9 cellular contexts compared by ENCODE assay signal in the genomic region with DNA sequence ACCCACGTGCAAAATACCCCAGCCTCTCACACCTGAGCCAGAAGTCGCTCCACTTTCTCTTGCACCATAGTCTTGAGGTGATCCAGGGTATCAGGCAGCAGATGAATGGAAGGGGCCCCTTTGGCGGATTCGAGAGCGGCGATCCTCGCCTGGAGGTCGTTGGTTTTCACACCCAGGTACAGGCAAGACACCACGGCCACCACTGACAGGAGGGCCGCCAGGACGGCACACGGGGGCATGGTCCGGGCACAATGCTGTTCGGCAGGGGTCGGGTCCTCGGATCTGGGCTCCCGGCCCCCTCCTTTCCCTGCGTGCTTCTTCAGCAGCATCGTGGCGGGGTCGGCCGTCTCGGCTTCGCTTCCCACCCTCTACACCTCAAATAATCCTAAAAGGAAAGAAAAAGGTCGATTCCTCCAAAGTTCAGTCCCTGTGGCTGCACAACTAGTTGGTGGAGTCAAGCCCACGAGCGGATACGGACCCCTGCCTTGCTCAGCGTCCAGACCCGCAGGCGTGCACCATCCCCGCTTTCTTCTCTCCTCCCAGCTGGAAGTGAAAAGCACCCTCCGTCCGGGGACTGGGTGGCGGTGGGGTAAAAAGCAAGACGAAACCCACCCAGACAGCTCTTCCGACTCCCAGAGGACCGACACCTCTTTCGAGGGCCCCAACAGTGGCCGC. TPM values are rescaled to one million over a fixed set of nuclear protein-coding genes. Genes with fewer than 3 reads are reported as not detected.
DNase-seq lines count a peak whose midpoint lies in the region; ATAC-seq, FAIRE-seq and TF ChIP-seq lines count a peak whose summit lies in the region.
"Had no signal": no experiment of that assay in that cellular context is flagged by ENCODE, and none has a peak within 500 bp of the region (broad histone marks: within the 10 kb centered on the region; RNA-seq: fewer than 3 reads in every experiment).

No MANE protein-coding gene starts in this region.

- BruUV-seq in IMR-90 (replicated peaks; lab: Mats Ljungman, UMichigan): no TSS peak
- BruUV-seq in Calu3 (replicated peaks; lab: Mats Ljungman, UMichigan): no TSS peak

- in situ Hi-C loops in IMR-90 (cut with MboI; ENCODE audit: low sequenced_read_pairs) (no loop called here), ACHN (cut with HindIII; ENCODE audit: low pct_ligation_motif_present, low pct_unique_long_range_greater_than_20kb, low sequenced_read_pairs) (no loop called here)

- H2AK5ac ChIP-seq in IMR-90 (ENCODE audit: low read depth, low read length): no peak overlapping the region

- H2BK15ac ChIP-seq in IMR-90 (ENCODE audit: low read depth, low read length): no peak overlapping the region

- FAIRE-seq in A549 (lab: Jason Lieb, UNC): no peak
- FAIRE-seq: islet of Langerhans had no signal

- H4K20me1 ChIP-seq in IMR-90 (ENCODE audit: insufficient read depth, low read length): no peaks in the 10 kb centered on the region

- no peak overlapping the region for H3K14ac ChIP-seq in IMR-90 (replicated peaks; ENCODE audit: low read depth, low read length)

- H3K4me2 ChIP-seq in A549: peak overlapping the region; percentile 87
- H3K4me2 ChIP-seq in IMR-90 (ENCODE audit: low read depth, low read length): peak overlapping the region; percentile 81

- no peak overlapping the region for H4K91ac ChIP-seq in IMR-90 (ENCODE audit: insufficient read depth, low read depth, low read length)

- H3K36me3 ChIP-seq in IMR-90 (ENCODE audit: control insufficient read depth, insufficient read depth, low read length) (no peaks in the 10 kb centered on the region), mucosa of stomach (ENCODE audit: control insufficient read depth, insufficient read depth, low read length) (no peaks in the 10 kb centered on the region)

- TF ChIP-seq RAD21 in A549 (conservative IDR thresholded peaks at IDR 0.05 in 1 of 2, IDR thresholded peaks at IDR 0.05 in 1 of 2): no peak
- no peak for TF ChIP-seq RAD21 in IMR-90 (IDR thresholded peaks at IDR 0.05; ENCODE audit: low read length)

- no peak overlapping the region for H3K4ac ChIP-seq in IMR-90 (ENCODE audit: low read depth, low read length)

- H3K4me1 ChIP-seq in A549 (peaks cover 11% of the 10 kb centered on the region; the same call in 1 of the 3 replicates), IMR-90 (ENCODE audit: control insufficient read depth, insufficient read depth, low read length) (no peaks in the 10 kb centered on the region), mucosa of stomach (ENCODE audit: control insufficient read depth, insufficient read depth, low read length) (peaks cover 11% of the 10 kb centered on the region)

- no peak for TF ChIP-seq EP300 in A549 (IDR thresholded peaks at IDR 0.05)

- no peaks in the 10 kb centered on the region for H3K9me1 ChIP-seq in IMR-90 (ENCODE audit: insufficient read depth, low read length)

- H3K27ac ChIP-seq in A549 (no peak overlapping the region), IMR-90 (ENCODE audit: insufficient read depth, low read length) (no peak overlapping the region)

- peak in 1 of 2 experiments; percentile 38; a peak in 2 of 6 replicates for ATAC-seq in A549
- peak; percentile 16 for ATAC-seq in IMR-90 (ENCODE audit: low read depth)

- H3K9me3 ChIP-seq in A549 (no peaks in the 10 kb centered on the region), IMR-90 (ENCODE audit: control insufficient read depth, insufficient read depth, low read length) (peaks cover 5% of the 10 kb centered on the region; the same call in 1 of the 2 replicates), mucosa of stomach (ENCODE audit: control insufficient read depth, low read length) (no peaks in the 10 kb centered on the region)

- TF ChIP-seq POLR2A in A549 (IDR thresholded peaks at IDR 0.05; ENCODE audit: low read length) (no peak), IMR-90 (IDR thresholded peaks at IDR 0.05; ENCODE audit: low read depth, low read length) (no peak)

- DNase-seq in A549 (ENCODE audit: low read depth in 1 of 2, low spot score in 1 of 2) (no peak), IMR-90 (no peak), ecto neural progenitor cell (ENCODE audit: low spot score) (peak; percentile 57), ACHN (no peak), NCI-H2227 (lab: John Stamatoyannopoulos, UW; ENCODE audit: unreplicated experiment) (no peak), Calu3 (no peak), SIG-M5 (lab: John Stamatoyannopoulos, UW) (no peak)

- POLR2A ChIA-PET in A549 (lab: Yijun Ruan, JAX) (no interaction called here), IMR-90 (lab: Charles Lee; ENCODE audit: unreplicated experiment) (no interaction called here)

- dilution Hi-C loops in IMR-90 (cut with HindIII; ENCODE audit: low sequenced_read_pairs, unreplicated experiment): no loop called here

- no peaks in the 10 kb centered on the region for H3K36me3 Mint-ChIP-seq in Calu3 (ENCODE audit: insufficient read depth, unreplicated experiment)

- H3K4me1 Mint-ChIP-seq in Calu3 (ENCODE audit: low read depth, unreplicated experiment): peaks cover 7% of the 10 kb centered on the region

- H3K27ac Mint-ChIP-seq in Calu3 (ENCODE audit: unreplicated experiment): no peak overlapping the region

- H4K8ac ChIP-seq in IMR-90 (ENCODE audit: low read depth in 2 of 2, low read length in 2 of 2): no peak overlapping the region

- H3K4me3 ChIP-seq in A549 (peak overlapping the region; percentile 44), IMR-90 (ENCODE audit: insufficient read depth, low read depth, low read length) (peak overlapping the region; percentile 44; the same call in 1 of the 2 replicates), mucosa of stomach (ENCODE audit: low read length) (peak overlapping the region; percentile 28)

- peaks cover 3% of the 10 kb centered on the region for H3K9me3 Mint-ChIP-seq in Calu3 (ENCODE audit: low read depth, unreplicated experiment)

- no peak overlapping the region for H3K4me3 Mint-ChIP-seq in Calu3 (ENCODE audit: low read depth, unreplicated experiment)

- peaks cover 36% of the 10 kb centered on the region for H3K27me3 ChIP-seq in IMR-90 (ENCODE audit: control insufficient read depth, insufficient read depth, low read length)
- H3K27me3 ChIP-seq in mucosa of stomach (ENCODE audit: control insufficient read depth, insufficient read depth, low read length): peaks cover 49% of the 10 kb centered on the region

- no peak overlapping the region; the same call in 1 of the 2 replicates for H3K23ac ChIP-seq in IMR-90 (ENCODE audit: low read depth, low read length)

- H3K27me3 Mint-ChIP-seq in Calu3 (ENCODE audit: unreplicated experiment): peaks cover 21% of the 10 kb centered on the region

- no peak overlapping the region for H4K5ac ChIP-seq in IMR-90 (ENCODE audit: low read depth, low read length)

- H3K79me1 ChIP-seq in IMR-90 (ENCODE audit: low read depth in 1 of 2, low read length in 2 of 2): no peaks in the 10 kb centered on the region

- intact Hi-C loops in IMR-90 (cut with micrococcal nuclease) (no loop called here), Calu3 (cut with micrococcal nuclease; ENCODE audit: unreplicated experiment) (no loop called here)

- no peak overlapping the region for H2AK9ac ChIP-seq in IMR-90 (replicated peaks; ENCODE audit: low read depth, low read length, poor library complexity)

- H2BK20ac ChIP-seq in IMR-90 (ENCODE audit: low read depth, low read length): no peak overlapping the region

- WGBS in A549 (ENCODE audit: missing lambda C conversion rate): 26% methylated on average over 34 of the region's 40 CpGs
- 3% methylated on average over 5 of the region's 40 CpGs; no CpG with 5 or more reads in 1 of the 2 experiments for WGBS in IMR-90 (ENCODE audit: extremely low coverage in 2 of 2, insufficient read length in 1 of 2), 2 experiments

- no peak overlapping the region for H2BK5ac ChIP-seq in IMR-90 (ENCODE audit: low read depth, low read length, poor library complexity, severe bottlenecking)

- H3K9ac ChIP-seq in IMR-90 (ENCODE audit: low read depth, low read length) (no peak overlapping the region), mucosa of stomach (ENCODE audit: low read length) (no peak overlapping the region)

- no peak overlapping the region for H3K18ac ChIP-seq in IMR-90 (ENCODE audit: low read depth, low read length)

- no peak overlapping the region for H2BK120ac ChIP-seq in IMR-90 (ENCODE audit: low read depth, low read length)

- CTCF ChIA-PET in A549 (lab: Yijun Ruan, JAX): no interaction called here
- CTCF ChIA-PET in IMR-90 (lab: Yijun Ruan, JAX): no interaction called here
- CTCF ChIA-PET in Calu3 (lab: Charles Lee): no interaction called here

- TF ChIP-seq CTCF in A549 (IDR thresholded peaks at IDR 0.05) (no peak), IMR-90 (conservative IDR thresholded peaks at IDR 0.05; ENCODE audit: low read depth, low read length) (no peak), Calu3 (IDR thresholded peaks at IDR 0.05; ENCODE audit: unreplicated experiment) (no peak)

- no peak overlapping the region for H3K56ac ChIP-seq in IMR-90 (ENCODE audit: extremely low read depth, insufficient read depth, low read length)

- H2AFZ ChIP-seq in IMR-90 (replicated peaks; ENCODE audit: low read length, poor library complexity): peak overlapping the region; percentile 77

TF ChIP-seq in A549, 52 proteins besides CTCF, POLR2A, EP300 and RAD21 (continues in another document):
- no peak for TF ChIP-seq ESRRA (IDR thresholded peaks at IDR 0.05; ENCODE audit: borderline replicate concordance, low read length)

TF ChIP-seq in IMR-90, 13 proteins besides CTCF, POLR2A, EP300 and RAD21 (continues in another document):
- TF ChIP-seq NFE2L2 (IDR thresholded peaks at IDR 0.05; ENCODE audit: low read depth, low read length) (no peak), MXI1 (IDR thresholded peaks at IDR 0.05; ENCODE audit: borderline replicate concordance, low read depth, low read length) (no peak), CEBPB (IDR thresholded peaks at IDR 0.05; ENCODE audit: low read depth, low read length) (no peak), RFX5 (IDR thresholded peaks at IDR 0.05; ENCODE audit: low read depth, low read length) (no peak)
- TF ChIP-seq, protein P1, sequence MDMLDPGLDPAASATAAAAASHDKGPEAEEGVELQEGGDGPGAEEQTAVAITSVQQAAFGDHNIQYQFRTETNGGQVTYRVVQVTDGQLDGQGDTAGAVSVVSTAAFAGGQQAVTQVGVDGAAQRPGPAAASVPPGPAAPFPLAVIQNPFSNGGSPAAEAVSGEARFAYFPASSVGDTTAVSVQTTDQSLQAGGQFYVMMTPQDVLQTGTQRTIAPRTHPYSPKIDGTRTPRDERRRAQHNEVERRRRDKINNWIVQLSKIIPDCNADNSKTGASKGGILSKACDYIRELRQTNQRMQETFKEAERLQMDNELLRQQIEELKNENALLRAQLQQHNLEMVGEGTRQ (IDR thresholded peaks at IDR 0.05; ENCODE audit: low read depth, low read length): no peak

RNA-seq across cellular contexts. Expression of a gene that starts 0.6 kb away (rescaled TPM):
- polyA plus RNA-seq in A549 (2011; rRNA removed): not detected in 2 replicates
- polyA plus RNA-seq in A549 (2012; cell fraction: cytosol; rRNA removed): not detected in 2 replicates
- polyA plus RNA-seq in A549 (2012; cell fraction: nucleus; rRNA removed): not detected in 2 replicates
- not detected in 3 replicates for polyA plus RNA-seq in A549 (2017; fragmentation: RNase III; extraction: RNeasy Plus Mini Kit Qiagen cat#74134 plus additional on column Dnase treatment)
- polyA minus RNA-seq in A549 (2011; rRNA and poly(A)+ RNA removed): not detected in 2 replicates
- under 0.01 TPM in 2 replicates for total RNA-seq in IMR-90 (2012; rRNA removed)
- polyA plus RNA-seq in IMR-90 (2012; rRNA removed): 0.05 TPM in 1 of 2 replicates, not detected in the other
- 0.01 TPM in 1 of 2 replicates, not detected in the other for polyA plus RNA-seq in IMR-90 (2012; cell fraction: cytosol; rRNA removed)
- polyA plus RNA-seq in IMR-90 (2012; cell fraction: nucleus; rRNA removed; ENCODE audit: low replicate concordance): 0.01 and 0.02 TPM in 2 replicates
- not detected in 2 replicates for total RNA-seq in Calu3 (2022)
